In genomic region chr4:107472265-107472948, GRCh38 we compare ENCODE assay signal across 21 cellular contexts.
DNase-seq lines count a peak whose midpoint lies in the region; ATAC-seq, FAIRE-seq and TF ChIP-seq lines count a peak whose summit lies in the region.
"Had no signal": no experiment of that assay in that cellular context is flagged by ENCODE, and none has a peak within 500 bp of the region (broad histone marks: within the 10 kb centered on the region; RNA-seq: fewer than 3 reads in every experiment).

No MANE protein-coding gene starts in this region.

- H3K27ac Mint-ChIP-seq in astrocyte (ENCODE audit: unreplicated experiment) (no peak overlapping the region), neural progenitor cell (no peak overlapping the region)
- H3K27ac Mint-ChIP-seq: CD4-positive, CD25-positive, alpha-beta regulatory T cell; CD8-positive, alpha-beta memory T cell had no signal

- H3K27ac ChIP-seq in SK-N-SH (ENCODE audit: low read depth in 2 of 2, low read length in 1 of 2): peak overlapping the region; percentile 20 to 99; a peak in 3 of 4 replicates
- H3K27ac ChIP-seq in astrocyte (ENCODE audit: low read depth, low read length): no peak overlapping the region
- H3K27ac ChIP-seq in neural progenitor cell: no peak overlapping the region
- H3K27ac ChIP-seq: HL-60 had no signal

- no peak overlapping the region for H2AFZ ChIP-seq in SK-N-SH (ENCODE audit: low read depth)
- H2AFZ ChIP-seq in astrocyte (ENCODE audit: low read depth, low read length): no peak overlapping the region
- H2AFZ ChIP-seq in neural progenitor cell (replicated peaks): no peak overlapping the region

- H3K9me2 ChIP-seq in SK-N-SH: no peaks in the 10 kb centered on the region

- TF ChIP-seq CTCF in SK-N-SH (IDR thresholded peaks at IDR 0.05) (no peak), astrocyte (IDR thresholded peaks at IDR 0.05; ENCODE audit: insufficient read depth, low read depth, low read length) (no peak), neural progenitor cell (IDR thresholded peaks at IDR 0.05) (no peak)

- peak; percentile 18 for DNase-seq in SK-N-SH
- no peak for DNase-seq in astrocyte (ENCODE audit: low read depth)
- no peak for DNase-seq in neural progenitor cell (ENCODE audit: low spot score)
- DNase-seq in MV-4-11 (lab: John Stamatoyannopoulos, UW): no peak
- DNase-seq: ACHN; BE2C; C1 segment of cervical spinal cord; CD4-positive, CD25-positive, alpha-beta regulatory T cell; CD8-positive, alpha-beta memory T cell; COR-L47; DMS 273 treated with DMSO at 0.1 percent for 48 hours; DMS53; DND-41; EL; IMR-90 had no signal

- no peaks in the 10 kb centered on the region for H3K79me2 ChIP-seq in SK-N-SH (ENCODE audit: insufficient read depth)
- H3K79me2 ChIP-seq in astrocyte (ENCODE audit: insufficient read depth, low read length): no peaks in the 10 kb centered on the region
- H3K79me2 ChIP-seq in neural progenitor cell (ENCODE audit: low read depth): no peaks in the 10 kb centered on the region

- H3K27me3 Mint-ChIP-seq in astrocyte (ENCODE audit: low read depth, unreplicated experiment): no peaks in the 10 kb centered on the region
- no peaks in the 10 kb centered on the region for H3K27me3 Mint-ChIP-seq in neural progenitor cell (ENCODE audit: insufficient read depth, low read depth)
- H3K27me3 Mint-ChIP-seq: CD4-positive, CD25-positive, alpha-beta regulatory T cell had no signal

- ATAC-seq in esophagus mucosa (peak; percentile 98), HG02610 (IDR thresholded peaks at IDR 0.05; ENCODE audit: unreplicated experiment) (no peak)
- ATAC-seq: GM12878 had no signal

- H3F3A ChIP-seq in SK-N-SH (replicated peaks; ENCODE audit: insufficient read depth): no peaks in the 10 kb centered on the region
- H3F3A ChIP-seq in neural progenitor cell (ENCODE audit: low read depth): no peaks in the 10 kb centered on the region

- H3K36me3 ChIP-seq in SK-N-SH (replicated peaks in 1 of 2; ENCODE audit: control insufficient read depth in 1 of 2, insufficient read depth in 2 of 2, low read length in 1 of 2): no peaks in the 10 kb centered on the region
- H3K36me3 ChIP-seq in astrocyte (ENCODE audit: insufficient read depth, low read length): no peaks in the 10 kb centered on the region
- H3K36me3 ChIP-seq in neural progenitor cell: no peaks in the 10 kb centered on the region
- H3K36me3 ChIP-seq: BE2C, HAP-1 had no signal

- H3K4me2 ChIP-seq in SK-N-SH (no peak overlapping the region), astrocyte (ENCODE audit: low read length) (no peak overlapping the region), neural progenitor cell (no peak overlapping the region)

- 10% methylated on average over 1 of the region's 1 CpG for WGBS in SK-N-SH (ENCODE audit: low lambda C conversion rate)

- H3K27me3 ChIP-seq in SK-N-SH (ENCODE audit: insufficient read depth): no peaks in the 10 kb centered on the region
- H3K27me3 ChIP-seq in astrocyte (ENCODE audit: insufficient read depth, low read length): no peaks in the 10 kb centered on the region
- H3K27me3 ChIP-seq in neural progenitor cell: no peaks in the 10 kb centered on the region
- H3K27me3 ChIP-seq: BE2C had no signal

- peak in 1 of 2 experiments; percentile 72; a peak in 1 of 4 replicates for TF ChIP-seq EP300 in SK-N-SH (IDR thresholded peaks at IDR 0.05; ENCODE audit: borderline replicate concordance in 1 of 2, low read depth in 1 of 2, low read length in 1 of 2)

- H3K9ac ChIP-seq in SK-N-SH (no peak overlapping the region), astrocyte (ENCODE audit: low read length) (no peak overlapping the region), neural progenitor cell (no peak overlapping the region)

- H3K4me3 Mint-ChIP-seq in astrocyte (ENCODE audit: unreplicated experiment) (no peak overlapping the region), neural progenitor cell (no peak overlapping the region)
- H3K4me3 Mint-ChIP-seq: CD4-positive, CD25-positive, alpha-beta regulatory T cell; CD8-positive, alpha-beta memory T cell had no signal

- POLR2A ChIA-PET in SK-N-SH (lab: Yijun Ruan, JAX): no interaction called here

- CTCF ChIA-PET in SK-N-SH (lab: Yijun Ruan, JAX): interaction anchor here (1.0 to 1.2 kb wide), 2 partner anchors 289 to 436 kb away, joined by 4 to 5 read pairs; partner anchors contain the start of gene DKK2

- H3K4me3 ChIP-seq in SK-N-SH (ENCODE audit: low read depth in 2 of 2, low read length in 1 of 2) (no peak overlapping the region), astrocyte (ENCODE audit: insufficient read depth, low read depth, low read length) (no peak overlapping the region), neural progenitor cell (no peak overlapping the region)
- H3K4me3 ChIP-seq: GM12878, HAP-1 had no signal

- H3K4me1 ChIP-seq in SK-N-SH (ENCODE audit: control insufficient read depth in 1 of 2, insufficient read depth in 2 of 2, low read depth in 1 of 2, low read length in 1 of 2) (peaks cover 0 to 18% of the 10 kb centered on the region in 2 experiments; a peak in 3 of 4 replicates), astrocyte (ENCODE audit: insufficient read depth, low read length) (no peaks in the 10 kb centered on the region), neural progenitor cell (no peaks in the 10 kb centered on the region)
- H3K4me1 ChIP-seq: HAP-1 had no signal

- H3K9me3 Mint-ChIP-seq in astrocyte (ENCODE audit: unreplicated experiment): no peaks in the 10 kb centered on the region
- H3K9me3 Mint-ChIP-seq in neural progenitor cell: peaks cover 3% of the 10 kb centered on the region

- FAIRE-seq in astrocyte (lab: Jason Lieb, UNC): peak; percentile 5
- FAIRE-seq: GM12878, HTR-8/SVneo had no signal

- H4K20me1 ChIP-seq in SK-N-SH (ENCODE audit: insufficient read depth) (no peaks in the 10 kb centered on the region), astrocyte (ENCODE audit: insufficient read depth, low read length) (no peaks in the 10 kb centered on the region), neural progenitor cell (ENCODE audit: low read depth) (no peaks in the 10 kb centered on the region)

- H3K4me1 Mint-ChIP-seq in astrocyte (ENCODE audit: low read depth, unreplicated experiment) (no peaks in the 10 kb centered on the region), neural progenitor cell (no peaks in the 10 kb centered on the region)
- H3K4me1 Mint-ChIP-seq: CD4-positive, CD25-positive, alpha-beta regulatory T cell; CD8-positive, alpha-beta memory T cell had no signal

- H3K36me3 Mint-ChIP-seq in astrocyte (ENCODE audit: low read depth, unreplicated experiment) (no peaks in the 10 kb centered on the region), neural progenitor cell (no peaks in the 10 kb centered on the region)
- H3K36me3 Mint-ChIP-seq: CD4-positive, CD25-positive, alpha-beta regulatory T cell; CD8-positive, alpha-beta memory T cell had no signal

- H3K9me3 ChIP-seq in SK-N-SH (no peaks in the 10 kb centered on the region), astrocyte (ENCODE audit: insufficient read depth, low read depth, low read length) (no peaks in the 10 kb centered on the region), neural progenitor cell (ENCODE audit: low read depth) (no peaks in the 10 kb centered on the region)
- H3K9me3 ChIP-seq: BE2C, HAP-1 had no signal

- peak; percentile 36; the same call in 1 of the 2 replicates for TF ChIP-seq RAD21 in SK-N-SH (IDR thresholded peaks at IDR 0.05; ENCODE audit: low read length)

TF ChIP-seq in SK-N-SH, 30 proteins besides CTCF, POLR2A, EP300 and RAD21:
- peak; percentile 7; the same call in 1 of the 2 replicates for TF ChIP-seq TCF12 (IDR thresholded peaks at IDR 0.05)
- TF ChIP-seq GATA2 (CRISPR knock-in tag; IDR thresholded peaks at IDR 0.05): 0 out of 2 replicates have a peak, but pooled peaks have one; percentile 36
- no peak for TF ChIP-seq ELF1 (IDR thresholded peaks at IDR 0.05)
- TF ChIP-seq, protein P1, sequence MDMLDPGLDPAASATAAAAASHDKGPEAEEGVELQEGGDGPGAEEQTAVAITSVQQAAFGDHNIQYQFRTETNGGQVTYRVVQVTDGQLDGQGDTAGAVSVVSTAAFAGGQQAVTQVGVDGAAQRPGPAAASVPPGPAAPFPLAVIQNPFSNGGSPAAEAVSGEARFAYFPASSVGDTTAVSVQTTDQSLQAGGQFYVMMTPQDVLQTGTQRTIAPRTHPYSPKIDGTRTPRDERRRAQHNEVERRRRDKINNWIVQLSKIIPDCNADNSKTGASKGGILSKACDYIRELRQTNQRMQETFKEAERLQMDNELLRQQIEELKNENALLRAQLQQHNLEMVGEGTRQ (IDR thresholded peaks at IDR 0.05; ENCODE audit: borderline replicate concordance, low read depth, low read length): no peak
TF ChIP-seq in SK-N-SH: peak in this region for 2.

Comparison
In these comparisons a context has a peak if more than half of its experiments do, and no peak if none do; other contexts are left out.
1. H3K27ac ChIP-seq: peak in SK-N-SH (2 of 2); none in astrocyte (single experiment) and neural progenitor cell (single experiment).